Comparison of ENCODE assay signal across 9 cellular contexts in the genomic region with DNA sequence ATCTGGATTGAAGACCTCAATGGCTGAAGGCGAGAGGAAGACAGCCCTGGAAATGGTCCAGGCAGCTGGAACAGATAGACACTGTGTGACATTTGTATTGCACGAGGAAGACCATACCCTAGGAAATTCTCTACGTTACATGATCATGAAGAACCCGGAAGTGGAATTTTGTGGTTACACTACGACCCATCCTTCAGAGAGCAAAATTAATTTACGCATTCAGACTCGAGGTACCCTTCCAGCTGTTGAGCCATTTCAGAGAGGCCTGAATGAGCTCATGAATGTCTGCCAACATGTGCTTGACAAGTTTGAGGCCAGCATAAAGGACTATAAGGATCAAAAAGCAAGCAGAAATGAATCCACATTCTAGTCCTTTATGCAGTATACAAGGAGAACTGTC. TPM values are rescaled to one million over a fixed set of nuclear protein-coding genes. Genes with fewer than 3 reads are reported as not detected.
DNase-seq lines count a peak whose midpoint lies in the region; ATAC-seq and TF ChIP-seq lines count a peak whose summit lies in the region.
"Had no signal": no experiment of that assay in that cellular context is flagged by ENCODE, and none has a peak within 500 bp of the region (broad histone marks: within the 10 kb centered on the region; RNA-seq: fewer than 3 reads in every experiment).

No MANE protein-coding gene starts in this region.

- H3K9me3 ChIP-seq in upper lobe of right lung: no peaks in the 10 kb centered on the region

- CTCF ChIA-PET in activated B cell treated with CpG ODN at 0.5 μM for 24 hours (lab: Charles Lee): interaction anchor here (0.7 kb wide), 1 partner anchor 197 kb away, joined by 3 read pairs; no protein-coding TSS in a partner anchor

- H3K27me3 Mint-ChIP-seq in stimulated activated naive CD8-positive, alpha-beta T cell treated with anti-CD3 and anti-CD28 coated beads, Interleukin-15, Interleukin-2, amounts not matched to agents 100 ng/mL and 50 ng/mL, for 24 hours: no peaks in the 10 kb centered on the region
- no peaks in the 10 kb centered on the region for H3K27me3 Mint-ChIP-seq in activated B cell treated with CpG ODN at 0.5 μM for 24 hours
- H3K27me3 Mint-ChIP-seq in glutamatergic neuron (ENCODE audit: unreplicated experiment): peaks cover 5% of the 10 kb centered on the region

- H3K4me3 ChIP-seq in upper lobe of right lung: peak overlapping the region; percentile 92

- peaks cover 74% of the 10 kb centered on the region for H3K4me1 Mint-ChIP-seq in stimulated activated naive CD8-positive, alpha-beta T cell treated with anti-CD3 and anti-CD28 coated beads, Interleukin-15, Interleukin-2, amounts not matched to agents 100 ng/mL and 50 ng/mL, for 24 hours (ENCODE audit: low read depth)
- peaks cover 61% of the 10 kb centered on the region for H3K4me1 Mint-ChIP-seq in activated B cell treated with CpG ODN at 0.5 μM for 24 hours
- peaks cover 9% of the 10 kb centered on the region for H3K4me1 Mint-ChIP-seq in glutamatergic neuron (ENCODE audit: low read depth, unreplicated experiment)

- POLR2A ChIA-PET in activated B cell treated with CpG ODN at 0.5 μM for 24 hours (lab: Charles Lee): interaction anchor here (0.5 to 4.0 kb wide), 7 partner anchors 149 to 517 kb away, joined by 3 to 84 read pairs (median 8); a partner anchor contains a TSS

- peak overlapping the region; percentile 98 for H3K4me3 Mint-ChIP-seq in stimulated activated naive CD8-positive, alpha-beta T cell treated with anti-CD3 and anti-CD28 coated beads, Interleukin-15, Interleukin-2, amounts not matched to agents 100 ng/mL and 50 ng/mL, for 24 hours
- H3K4me3 Mint-ChIP-seq in activated B cell treated with CpG ODN at 0.5 μM for 24 hours: peak overlapping the region; percentile 91
- peak overlapping the region; percentile 92 for H3K4me3 Mint-ChIP-seq in glutamatergic neuron (ENCODE audit: unreplicated experiment)

- no peaks in the 10 kb centered on the region for H3K27me3 ChIP-seq in upper lobe of right lung

- no peak for DNase-seq in stimulated activated naive CD8-positive, alpha-beta T cell treated with anti-CD3 and anti-CD28 coated beads, Interleukin-15, Interleukin-2, amounts not matched to agents 100 U/mL and 50 U/mL, for 24 hours
- DNase-seq in activated B cell treated with CpG ODN at 0.5 μM for 24 hours (no peak), glutamatergic neuron (no peak), upper lobe of right lung (no peak), nucleus accumbens (lab: John Stamatoyannopoulos, UW) (no peak)
- no peak for DNase-seq in stimulated activated CD4-positive, alpha-beta T cell treated with anti-CD3 and anti-CD28 coated beads, Interleukin-15, amount 100 ng/mL, for 24 hours
- DNase-seq: SHP77 treated with DMSO at 0.1 percent for 48 hours had no signal

- peaks cover 53% of the 10 kb centered on the region for H3K36me3 Mint-ChIP-seq in stimulated activated naive CD8-positive, alpha-beta T cell treated with anti-CD3 and anti-CD28 coated beads, Interleukin-15, Interleukin-2, amounts not matched to agents 100 ng/mL and 50 ng/mL, for 24 hours (ENCODE audit: low read depth)
- peaks cover 48% of the 10 kb centered on the region for H3K36me3 Mint-ChIP-seq in activated B cell treated with CpG ODN at 0.5 μM for 24 hours (ENCODE audit: low read depth)
- no peaks in the 10 kb centered on the region for H3K36me3 Mint-ChIP-seq in glutamatergic neuron (ENCODE audit: unreplicated experiment)

- H3K9me3 Mint-ChIP-seq in stimulated activated naive CD8-positive, alpha-beta T cell treated with anti-CD3 and anti-CD28 coated beads, Interleukin-15, Interleukin-2, amounts not matched to agents 100 ng/mL and 50 ng/mL, for 24 hours: no peaks in the 10 kb centered on the region
- H3K9me3 Mint-ChIP-seq in activated B cell treated with CpG ODN at 0.5 μM for 24 hours (no peaks in the 10 kb centered on the region), glutamatergic neuron (ENCODE audit: unreplicated experiment) (peaks cover 6% of the 10 kb centered on the region)

- TF ChIP-seq CTCF in activated B cell treated with CpG ODN at 0.5 μM for 24 hours (IDR thresholded peaks at IDR 0.05) (no peak), glutamatergic neuron (IDR thresholded peaks at IDR 0.05; ENCODE audit: partially characterized antibody, unreplicated experiment) (no peak), upper lobe of right lung (IDR thresholded peaks at IDR 0.05) (no peak)

- ATAC-seq in stimulated activated naive CD8-positive, alpha-beta T cell treated with anti-CD3 and anti-CD28 coated beads, Interleukin-15, Interleukin-2, amounts not matched to agents 100 U/mL and 50 U/mL, for 24 hours: no peak
- ATAC-seq in activated B cell treated with CpG ODN at 0.5 μM for 24 hours (ENCODE audit: low read depth) (no peak), upper lobe of right lung (no peak), GM21529 (IDR thresholded peaks at IDR 0.05; ENCODE audit: unreplicated experiment) (no peak)

- no peaks in the 10 kb centered on the region for H3K36me3 ChIP-seq in upper lobe of right lung

- no peak overlapping the region for H3K27ac ChIP-seq in upper lobe of right lung

- intact Hi-C loops in activated B cell treated with CpG ODN at 0.5 μM for 24 hours (cut with micrococcal nuclease): loop anchor here (5.0 kb wide), 2 partner anchors 836 to 1034 kb away; a partner anchor contains a TSS
- intact Hi-C loops in upper lobe of right lung (cut with DNase I): no loop called here

- peak overlapping the region; percentile 95 for H3K27ac Mint-ChIP-seq in stimulated activated naive CD8-positive, alpha-beta T cell treated with anti-CD3 and anti-CD28 coated beads, Interleukin-15, Interleukin-2, amounts not matched to agents 100 ng/mL and 50 ng/mL, for 24 hours
- no peak overlapping the region for H3K27ac Mint-ChIP-seq in activated B cell treated with CpG ODN at 0.5 μM for 24 hours
- no peak overlapping the region for H3K27ac Mint-ChIP-seq in glutamatergic neuron (ENCODE audit: unreplicated experiment)

- peaks cover 30% of the 10 kb centered on the region for H3K4me1 ChIP-seq in upper lobe of right lung

RNA-seq across cellular contexts. Expression of a gene that starts 1.2 kb away (rescaled TPM):
- total RNA-seq in activated B cell treated with CpG ODN at 0.5 μM for 24 hours (114 and 121 TPM in 2 replicates), glutamatergic neuron (ENCODE audit: unreplicated experiment) (85.1 TPM), upper lobe of right lung (114 TPM)

RNA-seq across cellular contexts. Expression of a gene that starts 2.6 kb away (rescaled TPM):
- total RNA-seq in activated B cell treated with CpG ODN at 0.5 μM for 24 hours (6.1 and 7.1 TPM in 2 replicates), glutamatergic neuron (ENCODE audit: unreplicated experiment) (3.2 TPM), upper lobe of right lung (35.3 TPM)
